Comparison of ENCODE assay signal across 22 cellular contexts in genomic region chr18:42159146-42159545, GRCh38.
"Had no signal": no experiment of that assay in that cellular context is flagged by ENCODE, and none has a peak within 500 bp of the region (broad histone marks: within the 10 kb centered on the region; RNA-seq: fewer than 3 reads in every experiment).

No MANE protein-coding gene starts in this region.

- H3K9me3 Mint-ChIP-seq: memory B cell; stimulated activated memory B cell treated with anti-CD40 and anti-IgM and Interleukin-4, amounts not matched to agents 10 μg/mL and 1 μg/mL and 100 μg/mL, for 72 hours; stimulated activated naive CD8-positive, alpha-beta T cell treated with anti-CD3 and anti-CD28 coated beads, Interleukin-15, Interleukin-2, amounts not matched to agents 100 ng/mL and 50 ng/mL, for 24 hours had no signal

- ATAC-seq: effector memory CD8-positive, alpha-beta T cell; left cardiac atrium; left ventricle myocardium superior; natural killer cell; right cardiac atrium; stimulated activated memory B cell treated with anti-CD40 and anti-IgM and Interleukin-4, amounts not matched to agents 10 μg/mL and 1 μg/mL and 100 μg/mL, for 72 hours; upper lobe of right lung had no signal

- H2AFZ ChIP-seq: parathyroid adenoma had no signal

- H3K4me3 ChIP-seq: lung, prostate gland, skin epidermis, spleen, thoracic aorta, tibial nerve, upper lobe of right lung, uterus had no signal

- H3K36me3 ChIP-seq: prostate gland, spleen, thoracic aorta, tibial nerve, upper lobe of right lung, uterus had no signal

- H3K4me3 Mint-ChIP-seq: effector memory CD8-positive, alpha-beta T cell; memory B cell; natural killer cell; neural crest cell; stimulated activated memory B cell treated with anti-CD40 and anti-IgM and Interleukin-4, amounts not matched to agents 10 μg/mL and 1 μg/mL and 100 μg/mL, for 72 hours; stimulated activated naive CD8-positive, alpha-beta T cell treated with anti-CD3 and anti-CD28 coated beads, Interleukin-15, Interleukin-2, amounts not matched to agents 100 ng/mL and 50 ng/mL, for 24 hours had no signal

- H3K27ac ChIP-seq: parathyroid adenoma, prostate gland, skin epidermis, spleen, thoracic aorta, tibial nerve, upper lobe of right lung, uterus had no signal

- H3K79me2 ChIP-seq: parathyroid adenoma had no signal

- H3K27me3 ChIP-seq: spleen, tibial nerve, upper lobe of right lung, uterus had no signal

- H3K27ac Mint-ChIP-seq: effector memory CD8-positive, alpha-beta T cell; memory B cell; natural killer cell; stimulated activated memory B cell treated with anti-CD40 and anti-IgM and Interleukin-4, amounts not matched to agents 10 μg/mL and 1 μg/mL and 100 μg/mL, for 72 hours; stimulated activated naive CD8-positive, alpha-beta T cell treated with anti-CD3 and anti-CD28 coated beads, Interleukin-15, Interleukin-2, amounts not matched to agents 100 ng/mL and 50 ng/mL, for 24 hours had no signal

- H3K36me3 Mint-ChIP-seq: memory B cell; natural killer cell; stimulated activated memory B cell treated with anti-CD40 and anti-IgM and Interleukin-4, amounts not matched to agents 10 μg/mL and 1 μg/mL and 100 μg/mL, for 72 hours had no signal

- H3K27me3 Mint-ChIP-seq: effector memory CD8-positive, alpha-beta T cell; memory B cell; stimulated activated memory B cell treated with anti-CD40 and anti-IgM and Interleukin-4, amounts not matched to agents 10 μg/mL and 1 μg/mL and 100 μg/mL, for 72 hours; stimulated activated naive CD8-positive, alpha-beta T cell treated with anti-CD3 and anti-CD28 coated beads, Interleukin-15, Interleukin-2, amounts not matched to agents 100 ng/mL and 50 ng/mL, for 24 hours had no signal

- H3K4me1 ChIP-seq: parathyroid adenoma, prostate gland, spleen, upper lobe of right lung, uterus had no signal

- H3K9ac ChIP-seq: parathyroid adenoma had no signal

- H3K9me3 ChIP-seq: prostate gland, spleen, thoracic aorta, tibial nerve, upper lobe of right lung, uterus had no signal

- H3K4me1 Mint-ChIP-seq: memory B cell; natural killer cell; neural crest cell; stimulated activated memory B cell treated with anti-CD40 and anti-IgM and Interleukin-4, amounts not matched to agents 10 μg/mL and 1 μg/mL and 100 μg/mL, for 72 hours had no signal

- DNase-seq: cerebellar nuclear complex; cortex of kidney; effector memory CD8-positive, alpha-beta T cell; kidney; left cardiac atrium; left ventricle myocardium superior; natural killer cell; right cardiac atrium; spleen; stimulated activated CD4-positive, alpha-beta T cell treated with anti-CD3 and anti-CD28 coated beads, Interleukin-4, amount 100 ng/mL, for 4 hours; upper lobe of right lung; uterus had no signal
